Comparison of ENCODE assay signal across 18 cellular contexts in genomic region chr4:71599588-71599987, GRCh38.
DNase-seq lines count a peak whose midpoint lies in the region; ATAC-seq, FAIRE-seq and TF ChIP-seq lines count a peak whose summit lies in the region.
"Had no signal": no experiment of that assay in that cellular context is flagged by ENCODE, and none has a peak within 500 bp of the region (broad histone marks: within the 10 kb centered on the region; RNA-seq: fewer than 3 reads in every experiment).

No MANE protein-coding gene starts in this region.

- H3K36me3 Mint-ChIP-seq in Calu3 (ENCODE audit: insufficient read depth, unreplicated experiment) = peaks cover 22% of the 10 kb centered on the region
- H3K36me3 Mint-ChIP-seq: CD4-positive, alpha-beta memory T cell had no signal

- WGBS in pancreas, 2 donors = 9 to 18% methylated on average over 3 of the region's 3 CpGs

- DNase-seq in Calu3 (no peak), pancreas (no peak), NCI-H1417 (lab: John Stamatoyannopoulos, UW) (no peak)
- DNase-seq: 8988T; C1 segment of cervical spinal cord; CD4-positive, alpha-beta memory T cell; COR-L47; DMS153; DND-41; H9 had no signal

- H3K36me3 ChIP-seq in pancreas = no peaks in the 10 kb centered on the region

- H3K27ac Mint-ChIP-seq in Calu3 (ENCODE audit: unreplicated experiment) = peak overlapping the region; percentile 66
- H3K27ac Mint-ChIP-seq: CD4-positive, alpha-beta memory T cell; GM23338; H9 had no signal

- CTCF ChIA-PET in Calu3 (lab: Charles Lee) = interaction anchor here (0.7 kb wide), 1 partner anchor 295 kb away, joined by 3 read pairs; no protein-coding TSS in a partner anchor

- TF ChIP-seq CTCF in Calu3 (IDR thresholded peaks at IDR 0.05; ENCODE audit: unreplicated experiment) (no peak), pancreas (IDR thresholded peaks at IDR 0.05) (no peak)

- H3K4me1 ChIP-seq in pancreas = peaks cover 12 to 33% (median 14%) of the 10 kb centered on the region in 3 donors

- H3K27ac ChIP-seq in pancreas = peak overlapping the region in 2 of 4 donors; percentile 60 to 71

- H3K27me3 Mint-ChIP-seq in Calu3 (ENCODE audit: unreplicated experiment) = no peaks in the 10 kb centered on the region

- ATAC-seq in pancreas (peak; percentile 67 to 90 (median 85)), HG03175 (IDR thresholded peaks at IDR 0.05; ENCODE audit: unreplicated experiment) (no peak), GM21390 (IDR thresholded peaks at IDR 0.05; ENCODE audit: unreplicated experiment) (no peak), HG03432 (IDR thresholded peaks at IDR 0.05; ENCODE audit: unreplicated experiment) (no peak)
- ATAC-seq: GM23338, HCT116 had no signal

- H3K9me3 Mint-ChIP-seq in Calu3 (ENCODE audit: low read depth, unreplicated experiment) = peaks cover 3% of the 10 kb centered on the region
- H3K9me3 Mint-ChIP-seq: CD4-positive, alpha-beta memory T cell; GM23338; H9 had no signal

- no peaks in the 10 kb centered on the region for H3K9me3 ChIP-seq in pancreas

- no peaks in the 10 kb centered on the region for H3K27me3 ChIP-seq in pancreas

- FAIRE-seq in islet of Langerhans (lab: Jason Lieb, UNC) (peak; percentile 36), pancreas (lab: Jason Lieb, UNC) (no peak)
- FAIRE-seq: G401.6, GM12892 had no signal

- H3K4me3 Mint-ChIP-seq in Calu3 (ENCODE audit: low read depth, unreplicated experiment) = no peak overlapping the region
- H3K4me3 Mint-ChIP-seq: CD4-positive, alpha-beta memory T cell; GM23338; H9 had no signal

- BruUV-seq in Calu3 (replicated peaks; lab: Mats Ljungman, UMichigan) = no TSS peak

- H3K4me1 Mint-ChIP-seq in Calu3 (ENCODE audit: low read depth, unreplicated experiment) = peaks cover 35% of the 10 kb centered on the region
- H3K4me1 Mint-ChIP-seq: CD4-positive, alpha-beta memory T cell; GM23338 had no signal

- no peak overlapping the region for H3K4me3 ChIP-seq in pancreas
- H3K4me3 ChIP-seq: GM23338 had no signal

- intact Hi-C loops in Calu3 (cut with micrococcal nuclease; ENCODE audit: unreplicated experiment) (no loop called here), pancreas (cut with DNase I) (no loop called here)

Comparison
In these comparisons a context has a peak if more than half of its experiments do, and no peak if none do; other contexts are left out.
1. ATAC-seq: peak in pancreas (4 of 4); none in HG03175 (single experiment), GM21390 (single experiment) and HG03432 (single experiment).